Comparison of ENCODE assay signal across 34 cellular contexts in the genomic region with DNA sequence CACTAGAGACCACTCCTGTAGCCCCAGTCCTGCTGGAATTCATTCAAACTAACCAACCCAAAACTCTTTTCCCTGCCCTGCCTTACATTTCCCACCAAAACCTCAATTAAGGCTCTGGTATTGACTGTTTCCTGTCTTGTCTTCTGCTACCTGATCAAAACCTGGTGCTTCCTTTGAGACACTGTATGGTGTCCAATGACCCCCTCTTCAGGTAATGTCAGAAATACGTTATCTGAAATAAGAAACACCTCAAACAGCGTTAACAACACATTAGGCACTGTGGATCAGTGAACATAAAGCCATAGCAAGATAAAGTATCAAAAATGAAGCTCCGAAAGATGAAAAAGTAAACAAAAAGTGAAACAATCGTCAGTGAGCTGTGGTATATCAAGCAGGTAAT.
"Had no signal": no experiment of that assay in that cellular context is flagged by ENCODE, and none has a peak within 500 bp of the region (broad histone marks: within the 10 kb centered on the region; RNA-seq: fewer than 3 reads in every experiment).

No MANE protein-coding gene starts in this region.

- H3K36me3 Mint-ChIP-seq: activated naive CD4-positive, alpha-beta T cell treated with anti-CD3 and anti-CD28 coated beads, Interleukin-2, amount 10 ng/mL, durations not matched to agents 7 days and 5 days; activated naive CD8-positive, alpha-beta T cell; brain had no signal

- H3K4me3 ChIP-seq: MG63, Peyer's patch had no signal

- H3K27ac ChIP-seq: Peyer's patch, WERI-Rb-1 had no signal

- H3K4me3 Mint-ChIP-seq: activated CD4-positive, alpha-beta T cell treated with anti-CD3 and anti-CD28 coated beads, Interleukin-2, amount 10 ng/mL, durations not matched to agents 24 days and 14 days; activated CD8-positive, alpha-beta T cell treated with anti-CD3 and anti-CD28 coated beads, Interleukin-2, amount 10 ng/mL, durations not matched to agents 7 days and 5 days; activated naive CD4-positive, alpha-beta T cell treated with anti-CD3 and anti-CD28 coated beads, Interleukin-2, amount 10 ng/mL, durations not matched to agents 7 days and 5 days; activated naive CD8-positive, alpha-beta T cell; activated naive CD8-positive, alpha-beta T cell treated with anti-CD3 and anti-CD28 coated beads, Interleukin-2, amount 50 U/mL, for 24 hours; activated T-cell treated with anti-CD3 and anti-CD28 coated beads, Interleukin-2, amount 50 U/mL, for 4 hours; brain had no signal

- H3K9me3 ChIP-seq: MG63, Peyer's patch had no signal

- H3K27ac Mint-ChIP-seq: activated CD4-positive, alpha-beta T cell treated with anti-CD3 and anti-CD28 coated beads, Interleukin-2, amount 10 ng/mL, durations not matched to agents 24 days and 14 days; activated CD8-positive, alpha-beta T cell treated with anti-CD3 and anti-CD28 coated beads, Interleukin-2, amount 10 ng/mL, durations not matched to agents 7 days and 5 days; activated naive CD4-positive, alpha-beta T cell treated with anti-CD3 and anti-CD28 coated beads, Interleukin-2, amount 10 ng/mL, durations not matched to agents 7 days and 5 days; activated naive CD8-positive, alpha-beta T cell; activated naive CD8-positive, alpha-beta T cell treated with anti-CD3 and anti-CD28 coated beads, Interleukin-2, amount 50 U/mL, for 24 hours; brain had no signal

- H3K27me3 ChIP-seq: MG63, Peyer's patch had no signal

- H3K4me1 Mint-ChIP-seq: activated CD4-positive, alpha-beta T cell treated with anti-CD3 and anti-CD28 coated beads, Interleukin-2, amount 10 ng/mL, durations not matched to agents 24 days and 14 days; activated naive CD4-positive, alpha-beta T cell treated with anti-CD3 and anti-CD28 coated beads, Interleukin-2, amount 10 ng/mL, durations not matched to agents 7 days and 5 days; activated naive CD8-positive, alpha-beta T cell treated with anti-CD3 and anti-CD28 coated beads, Interleukin-2, amount 50 U/mL, for 24 hours had no signal

- H3K27me3 Mint-ChIP-seq: activated CD4-positive, alpha-beta T cell treated with anti-CD3 and anti-CD28 coated beads, Interleukin-2, amount 10 ng/mL, durations not matched to agents 24 days and 14 days; activated naive CD4-positive, alpha-beta T cell treated with anti-CD3 and anti-CD28 coated beads, Interleukin-2, amount 10 ng/mL, durations not matched to agents 7 days and 5 days; activated naive CD8-positive, alpha-beta T cell; activated naive CD8-positive, alpha-beta T cell treated with anti-CD3 and anti-CD28 coated beads, Interleukin-2, amount 50 U/mL, for 24 hours; brain had no signal

- DNase-seq: activated CD4-positive, alpha-beta T cell treated with anti-CD3 and anti-CD28 coated beads, Interleukin-2, amount 10 ng/mL, durations not matched to agents 24 days and 14 days; activated CD4-positive, alpha-beta T cell treated with anti-CD3 and anti-CD28 coated beads, Interleukin-2, amount 50 U/mL, for 4 hours; activated CD8-positive, alpha-beta memory T cell treated with anti-CD3 and anti-CD28 coated beads, Interleukin-2, amount 50 U/mL, for 4 hours; activated CD8-positive, alpha-beta T cell treated with anti-CD3 and anti-CD28 coated beads, Interleukin-2, amount 10 ng/mL, durations not matched to agents 7 days and 5 days; activated effector memory CD4-positive, alpha-beta T cell treated with Interleukin-2 at 50 U/mL for 16 hours; activated naive CD4-positive, alpha-beta T cell treated with anti-CD3 and anti-CD28 coated beads, Interleukin-2, amount 10 ng/mL, durations not matched to agents 7 days and 5 days; activated naive CD8-positive, alpha-beta T cell treated with anti-CD3 and anti-CD28 coated beads, Interleukin-2, amount 50 U/mL, for 24 hours; activated T-cell treated with anti-CD3 and anti-CD28 coated beads for 4 hours; activated T-cell treated with anti-CD3 and anti-CD28 coated beads, Interleukin-2, amount 50 U/mL, for 4 hours; anterior cingulate cortex; caudate nucleus; cerebellar nuclear complex; Kasumi-1; KG1; MG63; MV-4-11; NCI-H1092; NCI-H1436 treated with DMSO at 0.1 percent for 48 hours; NCI-H1694 treated with DMSO at 0.1 percent for 48 hours; NCI-H2029; NCI-H345; NCI-H524 treated with DMSO at 0.1 percent for 48 hours; NCI-H748 treated with DMSO at 0.1 percent for 48 hours; Peyer's patch; SIG-M5; SW 1271; T-helper 1 cell; T-helper 2 cell; T-helper 9 cell; WERI-Rb-1 had no signal

- H3K36me3 ChIP-seq: MG63, Peyer's patch, WERI-Rb-1 had no signal

- H3K4me1 ChIP-seq: Peyer's patch had no signal

- H3K9me3 Mint-ChIP-seq: activated CD4-positive, alpha-beta T cell treated with anti-CD3 and anti-CD28 coated beads, Interleukin-2, amount 10 ng/mL, durations not matched to agents 24 days and 14 days had no signal

- ATAC-seq: activated CD8-positive, alpha-beta T cell treated with anti-CD3 and anti-CD28 coated beads, Interleukin-2, amount 10 ng/mL, durations not matched to agents 7 days and 5 days; activated naive CD8-positive, alpha-beta T cell treated with anti-CD3 and anti-CD28 coated beads, Interleukin-2, amount 50 U/mL, for 24 hours; activated T-cell treated with anti-CD3 and anti-CD28 coated beads, Interleukin-2, amount 50 U/mL, for 4 hours; Right ventricle myocardium inferior; SK-N-SH treated with all-trans-retinoic acid at 6 μM for 48 hours had no signal
